17 cellular contexts compared by ENCODE assay signal in the genomic region with DNA sequence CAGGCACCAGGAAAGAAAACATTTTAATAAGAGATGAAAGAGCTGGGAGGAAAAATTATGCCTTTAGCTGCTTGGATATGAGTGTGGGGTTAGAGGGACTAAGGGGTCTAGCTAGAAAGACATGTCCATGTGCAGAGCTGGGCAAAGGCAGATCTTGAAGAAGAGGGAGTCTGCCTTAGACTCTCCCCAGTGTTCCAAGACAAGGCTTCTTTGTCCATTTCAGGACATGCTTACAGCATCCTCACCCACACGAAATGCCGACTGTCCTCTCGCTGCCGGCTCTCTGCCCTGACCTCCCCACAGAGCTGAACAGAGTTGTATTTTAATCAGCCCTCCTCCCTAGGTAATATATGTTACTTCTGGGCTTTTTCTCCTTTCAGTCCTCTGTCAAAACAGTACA.
"Had no signal": no experiment of that assay in that cellular context is flagged by ENCODE, and none has a peak within 500 bp of the region (broad histone marks: within the 10 kb centered on the region; RNA-seq: fewer than 3 reads in every experiment).

No MANE protein-coding gene starts in this region.

- DNase-seq: activated CD4-positive, alpha-beta T cell treated with anti-CD3 and anti-CD28 coated beads for 4 hours; activated CD4-positive, alpha-beta T cell treated with anti-CD3 and anti-CD28 coated beads, Interleukin-2, amount 50 U/mL, for 4 hours; activated CD8-positive, alpha-beta memory T cell treated with anti-CD3 and anti-CD28 coated beads, Interleukin-2, amount 10 ng/mL, durations not matched to agents 7 days and 5 days; activated effector memory CD4-positive, alpha-beta T cell treated with Interleukin-2 at 50 U/mL for 16 hours; activated naive CD4-positive, alpha-beta T cell; activated T-cell treated with anti-CD3 and anti-CD28 coated beads, Interleukin-2, amount 50 U/mL, for 24 hours; aorta; central memory CD4-positive, alpha-beta T cell; KG1; NCI-H1048; NCI-H1417; NCI-H1930; NCI-H345; NCI-H510A; NCI-H69; SJCRH30; SW 1271 had no signal
